ENCODE assay signal across 1 cellular context in genomic region chr2:121633463-121633862, GRCh38.
TF ChIP-seq lines count a peak whose summit lies in the region.

No MANE protein-coding gene starts in this region.

TF ChIP-seq in HepG2, 621 proteins besides CTCF, POLR2A, EP300 and RAD21:
- no peak for TF ChIP-seq PITX1 (CRISPR knock-in tag; IDR thresholded peaks at IDR 0.05)
- TF ChIP-seq ZNF503 (CRISPR knock-in tag; IDR thresholded peaks at IDR 0.05) = no peak
